ENCODE assay signal across 19 cellular contexts in the genomic region with DNA sequence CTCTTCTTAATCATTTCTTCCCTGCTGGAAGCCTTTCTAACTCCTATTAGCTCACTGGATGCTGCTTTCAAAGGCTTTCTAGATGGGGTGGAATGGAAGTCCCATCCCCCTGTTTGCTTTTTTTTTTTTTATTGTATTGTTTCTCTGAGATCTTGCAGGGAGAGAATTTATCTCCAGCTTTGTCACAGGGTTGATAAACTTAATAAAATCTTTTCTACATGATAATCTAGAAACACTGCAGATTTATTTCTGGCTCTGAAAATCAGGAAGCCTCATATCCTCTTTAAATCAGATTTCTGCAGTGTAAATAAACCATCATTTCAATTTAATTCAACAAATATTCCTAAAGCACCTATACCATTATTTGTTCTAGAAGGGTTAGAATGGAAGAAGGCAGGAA.
"Had no signal": no experiment of that assay in that cellular context is flagged by ENCODE, and none has a peak within 500 bp of the region (broad histone marks: within the 10 kb centered on the region; RNA-seq: fewer than 3 reads in every experiment).

No MANE protein-coding gene starts in this region.

- H3K4me1 Mint-ChIP-seq: immature natural killer cell had no signal

- H3K4me3 ChIP-seq: coronary artery, dorsolateral prefrontal cortex, esophagus muscularis mucosa, gastroesophageal sphincter, heart left ventricle, hepatocyte, left lung, lower lobe of right lung had no signal

- H3K27ac Mint-ChIP-seq: immature natural killer cell; naive thymus-derived CD4-positive, alpha-beta T cell had no signal

- H3K9me3 Mint-ChIP-seq: immature natural killer cell had no signal

- H3K27ac ChIP-seq: coronary artery, dorsolateral prefrontal cortex, esophagus muscularis mucosa, foreskin keratinocyte, gastroesophageal sphincter, heart left ventricle, hepatocyte, left lung, lower lobe of right lung had no signal

- H3K36me3 ChIP-seq: esophagus muscularis mucosa, gastroesophageal sphincter, heart left ventricle, left lung, lower lobe of right lung had no signal

- DNase-seq: dermis blood vessel endothelial cell; dorsolateral prefrontal cortex; effector CD4-positive, alpha-beta T cell; effector memory CD4-positive, alpha-beta T cell; foreskin keratinocyte; heart left ventricle; hypothalamus; immature natural killer cell; left cardiac atrium; left lung; left ventricle myocardium superior; lower lobe of right lung; mesenchymal stem cell; midbrain; naive thymus-derived CD4-positive, alpha-beta T cell had no signal

- H3K27me3 ChIP-seq: dorsolateral prefrontal cortex, esophagus muscularis mucosa, gastroesophageal sphincter, left lung had no signal

- H3K4me3 Mint-ChIP-seq: immature natural killer cell; naive thymus-derived CD4-positive, alpha-beta T cell had no signal

- H2AFZ ChIP-seq: hepatocyte had no signal

- H3K9me3 ChIP-seq: esophagus muscularis mucosa, gastroesophageal sphincter, heart left ventricle, left lung, lower lobe of right lung had no signal

- ATAC-seq: foreskin keratinocyte; gastroesophageal sphincter; heart left ventricle; left cardiac atrium; left lung; left ventricle myocardium superior; lower lobe of right lung; naive thymus-derived CD4-positive, alpha-beta T cell had no signal

- H3K79me2 ChIP-seq: hepatocyte had no signal

- H3K36me3 Mint-ChIP-seq: immature natural killer cell; naive thymus-derived CD4-positive, alpha-beta T cell had no signal

- H3K4me2 ChIP-seq: hepatocyte had no signal

- H3K4me1 ChIP-seq: esophagus muscularis mucosa, foreskin keratinocyte, gastroesophageal sphincter, left lung, lower lobe of right lung had no signal
